In the genomic region with DNA sequence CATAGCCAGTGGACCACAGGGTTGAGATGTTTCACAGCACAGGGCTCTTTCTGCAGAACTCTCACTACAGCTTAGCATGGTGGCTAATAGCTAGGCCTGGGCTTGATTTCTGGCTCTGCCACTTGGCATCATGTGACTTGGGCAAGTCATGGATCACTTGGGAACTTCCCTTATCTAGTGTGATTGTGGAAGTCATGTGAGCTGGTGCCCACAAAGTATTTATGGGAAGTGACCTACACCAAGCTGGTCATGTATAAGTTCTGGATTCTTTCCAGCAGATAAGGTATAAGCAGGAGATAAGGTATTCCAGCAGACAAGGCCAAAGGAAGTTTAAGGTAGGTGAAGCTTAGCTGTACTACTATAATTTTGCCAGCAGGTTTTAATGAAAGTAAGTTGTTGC, we compare ENCODE assay signal across 15 cellular contexts.
DNase-seq lines count a peak whose midpoint lies in the region; ATAC-seq, FAIRE-seq and TF ChIP-seq lines count a peak whose summit lies in the region.
"Had no signal": no experiment of that assay in that cellular context is flagged by ENCODE, and none has a peak within 500 bp of the region (broad histone marks: within the 10 kb centered on the region; RNA-seq: fewer than 3 reads in every experiment).

No MANE protein-coding gene starts in this region.

- H3K4me3 ChIP-seq in body of pancreas: no peak overlapping the region
- no peak overlapping the region for H3K4me3 ChIP-seq in pancreas
- H3K4me3 ChIP-seq: HAP-1 had no signal

- H3K4me3 Mint-ChIP-seq in immature natural killer cell: no peak overlapping the region
- H3K4me3 Mint-ChIP-seq: CD4-positive, alpha-beta T cell had no signal

- TF ChIP-seq CTCF in body of pancreas (IDR thresholded peaks at IDR 0.05) (no peak), pancreas (IDR thresholded peaks at IDR 0.05) (no peak)

- TF ChIP-seq POLR2A in GM12892 (IDR thresholded peaks at IDR 0.05; ENCODE audit: low read depth, low read length) (no peak), body of pancreas (IDR thresholded peaks at IDR 0.05) (no peak)

- FAIRE-seq in GM12892 (lab: Jason Lieb, UNC) (peak; percentile 70), pancreas (lab: Jason Lieb, UNC) (no peak)

- no peak overlapping the region for H3K27ac Mint-ChIP-seq in immature natural killer cell
- H3K27ac Mint-ChIP-seq: CD4-positive, alpha-beta T cell had no signal

- H3K9me3 Mint-ChIP-seq in immature natural killer cell: no peaks in the 10 kb centered on the region
- H3K9me3 Mint-ChIP-seq: CD4-positive, alpha-beta T cell had no signal

- intact Hi-C loops in body of pancreas (cut with DNase I): no loop called here
- intact Hi-C loops in pancreas (cut with DNase I): no loop called here

- ATAC-seq in body of pancreas: peak; percentile 38
- peak in 3 of 4 donors; percentile 56 to 74 (median 57) for ATAC-seq in pancreas
- ATAC-seq in GM18498 (IDR thresholded peaks at IDR 0.05; ENCODE audit: unreplicated experiment): no peak

- H3K4me1 Mint-ChIP-seq in immature natural killer cell: no peaks in the 10 kb centered on the region

- H3K27me3 ChIP-seq in body of pancreas (no peaks in the 10 kb centered on the region), pancreas (no peaks in the 10 kb centered on the region)

- H3K36me3 Mint-ChIP-seq in immature natural killer cell: peaks cover 0 to 13% (median 7%) of the 10 kb centered on the region in 3 donors

- H3K4me1 ChIP-seq in body of pancreas (peaks cover 4% of the 10 kb centered on the region), pancreas (peaks cover 0 to 3% (median 0%) of the 10 kb centered on the region in 3 donors)

- H3K27ac ChIP-seq in body of pancreas (no peak overlapping the region), pancreas (no peak overlapping the region)

- no peaks in the 10 kb centered on the region for H3K27me3 Mint-ChIP-seq in immature natural killer cell (ENCODE audit: low read depth in 3 of 3)
- H3K27me3 Mint-ChIP-seq: CD4-positive, alpha-beta T cell had no signal

- H3K36me3 ChIP-seq in body of pancreas (replicated peaks in 1 of 2; ENCODE audit: insufficient read depth in 1 of 2, low read depth in 2 of 2) (no peaks in the 10 kb centered on the region), pancreas (no peaks in the 10 kb centered on the region)
- H3K36me3 ChIP-seq: HAP-1 had no signal

- H3K9me3 ChIP-seq in body of pancreas: no peaks in the 10 kb centered on the region
- no peaks in the 10 kb centered on the region for H3K9me3 ChIP-seq in pancreas
- H3K9me3 ChIP-seq: HAP-1 had no signal

- DNase-seq in GM12892 (ENCODE audit: insufficient read length): no peak
- DNase-seq in NCI-H226: peak; percentile 61
- peak in 1 of 4 donors; percentile 11 for DNase-seq in body of pancreas
- peak in 1 of 6 donors; percentile 22 for DNase-seq in pancreas
- no peak for DNase-seq in immature natural killer cell
- DNase-seq in NCI-H510A (lab: John Stamatoyannopoulos, UW): no peak
- DNase-seq: CD4-positive, alpha-beta T cell; DND-41; GF-D8; IMR-90; NCI-H1092; NCI-H446; NCI-H82 had no signal
